In the genomic region with DNA sequence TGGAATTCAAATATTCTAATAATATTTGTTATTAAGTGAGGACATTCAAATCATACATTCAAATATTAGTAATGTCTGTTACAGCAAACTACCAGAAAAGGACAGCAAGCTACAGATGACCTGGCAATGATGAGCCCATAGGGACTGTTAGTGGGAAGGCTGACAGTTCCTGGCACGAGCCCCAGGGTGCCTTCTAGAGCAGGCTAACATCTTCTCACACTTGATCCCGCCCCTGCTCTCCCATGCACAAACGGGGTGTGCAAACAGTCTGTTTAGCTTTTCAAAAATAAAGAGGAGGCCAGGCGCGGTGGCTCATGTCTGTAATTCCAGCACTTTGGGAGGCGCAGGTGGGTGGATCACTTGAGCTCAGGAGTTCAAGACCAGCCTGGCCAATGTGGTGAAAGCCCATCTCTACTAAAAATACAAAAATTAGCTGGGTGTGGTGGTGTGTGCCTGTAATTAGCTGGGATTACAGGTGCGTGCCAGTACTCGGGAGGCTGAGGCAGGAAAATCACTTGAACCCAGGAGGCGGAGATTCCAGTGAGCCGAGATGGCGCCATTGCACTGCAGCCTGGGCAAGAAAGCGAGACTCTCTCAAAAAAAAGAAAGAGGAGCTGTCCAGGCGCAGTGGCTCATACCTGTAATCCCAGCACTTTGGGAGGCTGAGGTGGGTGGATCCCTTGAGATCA, we compare ENCODE assay signal across 23 cellular contexts. TPM values are rescaled to one million over a fixed set of nuclear protein-coding genes. Genes with fewer than 3 reads are reported as not detected.
DNase-seq lines count a peak whose midpoint lies in the region; ATAC-seq and TF ChIP-seq lines count a peak whose summit lies in the region.
"Had no signal": no experiment of that assay in that cellular context is flagged by ENCODE, and none has a peak within 500 bp of the region (broad histone marks: within the 10 kb centered on the region; RNA-seq: fewer than 3 reads in every experiment).

No MANE protein-coding gene starts in this region.

- H3K36me3 Mint-ChIP-seq in chondrocyte (ENCODE audit: low read depth) (no peaks in the 10 kb centered on the region), natural killer cell (no peaks in the 10 kb centered on the region)
- H3K36me3 Mint-ChIP-seq: natural killer cell treated with Interleukin-12 subunit alpha and Interleukin-12 subunit beta and Interleukin-15 and Interleukin-18, amount 100 ng/mL, for 72 hours had no signal

- H3K4me3 ChIP-seq in A673 (ENCODE audit: low read depth, low read length, poor library complexity, severe bottlenecking) (no peak overlapping the region), AG10803 (ENCODE audit: low read length) (no peak overlapping the region)
- H3K4me3 ChIP-seq: breast epithelium, gastrocnemius medialis, SJSA1, stomach, upper lobe of right lung had no signal

- ATAC-seq in activated CD4-positive, CD25-positive, alpha-beta regulatory T cell treated with anti-CD3 and anti-CD28 coated beads, Interleukin-2, amount 50 U/mL, for 24 hours: no peak
- no peak for ATAC-seq in natural killer cell
- ATAC-seq: activated naive CD8-positive, alpha-beta T cell treated with anti-CD3 and anti-CD28 coated beads, Interleukin-2, amount 50 U/mL, for 24 hours; natural killer cell treated with Interleukin-12 subunit alpha and Interleukin-12 subunit beta and Interleukin-15 and Interleukin-18, amount 100 ng/mL, for 72 hours; PC-3; upper lobe of right lung had no signal

- H3K4me3 Mint-ChIP-seq in chondrocyte (ENCODE audit: unreplicated experiment) (no peak overlapping the region), natural killer cell (no peak overlapping the region)
- H3K4me3 Mint-ChIP-seq: activated naive CD8-positive, alpha-beta T cell treated with anti-CD3 and anti-CD28 coated beads, Interleukin-2, amount 50 U/mL, for 24 hours; natural killer cell treated with Interleukin-12 subunit alpha and Interleukin-12 subunit beta and Interleukin-15 and Interleukin-18, amount 100 ng/mL, for 72 hours; T-helper 2 cell treated with Interferon-gamma antibody and Interleukin-4, amounts not matched to agents 5 μg/mL and 100 μg/mL, for 36 hours had no signal

- CTCF ChIA-PET in A673 (lab: Charles Lee): interaction anchor here (0.6 kb wide), 1 partner anchor 13 kb away, joined by 3 read pairs; no protein-coding TSS in a partner anchor

- H3K27ac Mint-ChIP-seq in chondrocyte (ENCODE audit: unreplicated experiment) (peak overlapping the region; percentile 8), natural killer cell (no peak overlapping the region)
- H3K27ac Mint-ChIP-seq: activated naive CD8-positive, alpha-beta T cell treated with anti-CD3 and anti-CD28 coated beads, Interleukin-2, amount 50 U/mL, for 24 hours; natural killer cell treated with Interleukin-12 subunit alpha and Interleukin-12 subunit beta and Interleukin-15 and Interleukin-18, amount 100 ng/mL, for 72 hours; T-helper 2 cell treated with Interferon-gamma antibody and Interleukin-4, amounts not matched to agents 5 μg/mL and 100 μg/mL, for 36 hours had no signal

- H3K4me1 ChIP-seq in A673 (ENCODE audit: insufficient read depth, low read length, poor library complexity, severe bottlenecking): no peaks in the 10 kb centered on the region
- H3K4me1 ChIP-seq: breast epithelium, stomach, upper lobe of right lung had no signal

- no peak overlapping the region for H3K27ac ChIP-seq in A673 (ENCODE audit: low read depth, low read length, poor library complexity, severe bottlenecking)
- H3K27ac ChIP-seq: breast epithelium, epithelial cell of prostate, SJSA1, stomach, upper lobe of right lung had no signal

- POLR2A ChIA-PET in A673 (lab: Charles Lee; ENCODE audit: low non-redundant PET): interaction anchor here (0.6 kb wide), 1 partner anchor 27 kb away, joined by 3 read pairs; no protein-coding TSS in a partner anchor

- H3K9me3 Mint-ChIP-seq in chondrocyte (ENCODE audit: low read depth): no peaks in the 10 kb centered on the region
- H3K9me3 Mint-ChIP-seq in natural killer cell: no peaks in the 10 kb centered on the region
- H3K9me3 Mint-ChIP-seq: activated naive CD8-positive, alpha-beta T cell treated with anti-CD3 and anti-CD28 coated beads, Interleukin-2, amount 50 U/mL, for 24 hours; natural killer cell treated with Interleukin-12 subunit alpha and Interleukin-12 subunit beta and Interleukin-15 and Interleukin-18, amount 100 ng/mL, for 72 hours; T-helper 2 cell treated with Interferon-gamma antibody and Interleukin-4, amounts not matched to agents 5 μg/mL and 100 μg/mL, for 36 hours had no signal

- no TSS peak for BruUV-seq in A673 (replicated peaks; lab: Mats Ljungman, UMichigan)

- H3K9me3 ChIP-seq in A673 (ENCODE audit: low read depth, low read length, poor library complexity, severe bottlenecking): no peaks in the 10 kb centered on the region
- H3K9me3 ChIP-seq: breast epithelium, gastrocnemius medialis, SJSA1, stomach, upper lobe of right lung had no signal

- H3K27me3 Mint-ChIP-seq in chondrocyte (ENCODE audit: low read depth): no peaks in the 10 kb centered on the region
- H3K27me3 Mint-ChIP-seq in natural killer cell (ENCODE audit: low read depth in 2 of 2): no peaks in the 10 kb centered on the region
- H3K27me3 Mint-ChIP-seq: activated naive CD8-positive, alpha-beta T cell treated with anti-CD3 and anti-CD28 coated beads, Interleukin-2, amount 50 U/mL, for 24 hours; natural killer cell treated with Interleukin-12 subunit alpha and Interleukin-12 subunit beta and Interleukin-15 and Interleukin-18, amount 100 ng/mL, for 72 hours had no signal

- intact Hi-C loops in A673 (cut with micrococcal nuclease; ENCODE audit: unreplicated experiment) (no loop called here), natural killer cell (cut with micrococcal nuclease) (no loop called here)

- peak; percentile 51 for DNase-seq in A673 (ENCODE audit: low spot score)
- DNase-seq in AG10803 (ENCODE audit: low read depth): peak; percentile 28
- peak; percentile 60 for DNase-seq in NCI-H2171 treated with DMSO at 0.1 percent for 48 hours (lab: John Stamatoyannopoulos, UW)
- no peak for DNase-seq in chondrocyte (ENCODE audit: low spot score)
- no peak for DNase-seq in natural killer cell
- no peak for DNase-seq in NCI-H2107 (lab: John Stamatoyannopoulos, UW)
- DNase-seq in activated CD4-positive, alpha-beta T cell treated with anti-CD3 and anti-CD28 coated beads for 4 hours: no peak
- DNase-seq: activated CD4-positive, alpha-beta T cell treated with anti-CD3 and anti-CD28 coated beads for 1 hour; activated naive CD8-positive, alpha-beta T cell treated with anti-CD3 and anti-CD28 coated beads, Interleukin-2, amount 50 U/mL, for 24 hours; dermis blood vessel endothelial cell; gastrocnemius medialis; NCI-H146; NCI-H526 treated with DMSO at 0.1 percent for 48 hours; PC-3; stimulated activated CD4-positive, alpha-beta T cell treated with anti-CD3 and anti-CD28 coated beads, Interleukin-2, amount 100 ng/mL, for 24 hours; stomach; upper lobe of right lung had no signal

- H3K36me3 ChIP-seq in A673 (ENCODE audit: insufficient read depth, low read length, poor library complexity, severe bottlenecking): no peaks in the 10 kb centered on the region
- H3K36me3 ChIP-seq: breast epithelium, gastrocnemius medialis, SJSA1, stomach, upper lobe of right lung had no signal

- no peaks in the 10 kb centered on the region for H3K27me3 ChIP-seq in A673 (replicated peaks; ENCODE audit: insufficient read depth, low read depth, low read length, poor library complexity)
- H3K27me3 ChIP-seq: breast epithelium, gastrocnemius medialis, SJSA1, stomach, upper lobe of right lung had no signal

- peaks cover 40% of the 10 kb centered on the region for H3K4me1 Mint-ChIP-seq in chondrocyte (ENCODE audit: low read depth)
- H3K4me1 Mint-ChIP-seq in natural killer cell: no peaks in the 10 kb centered on the region
- H3K4me1 Mint-ChIP-seq: activated naive CD8-positive, alpha-beta T cell treated with anti-CD3 and anti-CD28 coated beads, Interleukin-2, amount 50 U/mL, for 24 hours had no signal

- TF ChIP-seq CTCF in A673 (conservative IDR thresholded peaks at IDR 0.05; ENCODE audit: low read depth, low read length): no peak
- no peak for TF ChIP-seq CTCF in AG10803 (conservative IDR thresholded peaks at IDR 0.05; ENCODE audit: low read length)
- TF ChIP-seq CTCF in chondrocyte (IDR thresholded peaks at IDR 0.05): no peak
- TF ChIP-seq CTCF in natural killer cell (IDR thresholded peaks at IDR 0.05): no peak

RNA-seq across cellular contexts. Expression of gene GARRE1, which starts 9.6 kb away (rescaled TPM):
- total RNA-seq in A673 (2021) (21.0 and 22.9 TPM in 2 replicates), chondrocyte (23.3 to 35.4 TPM (median 24.4 TPM) in 3 replicates), natural killer cell (10 to 100 TPM; 21.9 to 29.2 (median 22.0) TPM)

Comparison
In these comparisons a context has a peak if more than half of its experiments do, and no peak if none do; other contexts are left out.
1. DNase-seq: peak in A673 (single experiment), AG10803 (single experiment) and NCI-H2171 treated with DMSO at 0.1 percent for 48 hours (single experiment); none in chondrocyte (single experiment), natural killer cell (single experiment), NCI-H2107 (single experiment) and activated CD4-positive, alpha-beta T cell treated with anti-CD3 and anti-CD28 coated beads for 4 hours (0 of 2).